Comparison of ENCODE assay signal across 12 cellular contexts in genomic region chr6:90087103-90087833, GRCh38.
DNase-seq lines count a peak whose midpoint lies in the region; ATAC-seq and TF ChIP-seq lines count a peak whose summit lies in the region.
"Had no signal": no experiment of that assay in that cellular context is flagged by ENCODE, and none has a peak within 500 bp of the region (broad histone marks: within the 10 kb centered on the region; RNA-seq: fewer than 3 reads in every experiment).

No MANE protein-coding gene starts in this region.

- H3K36me3 ChIP-seq in breast epithelium (no peaks in the 10 kb centered on the region), hepatocyte (replicated peaks; ENCODE audit: insufficient read depth, low read depth) (no peaks in the 10 kb centered on the region), uterus (no peaks in the 10 kb centered on the region)
- H3K36me3 ChIP-seq: suprapubic skin had no signal

- intact Hi-C loops in MCF 10A (cut with micrococcal nuclease) (loop anchor here (1.0 to 5.0 kb wide), 3 partner anchors 90 to 209 kb away; partner anchors contain the start of gene BACH2), breast epithelium (cut with DNase I; ENCODE audit: low total_unique reads) (no loop called here), uterus (cut with DNase I; ENCODE audit: low total_unique reads) (no loop called here), Right ventricle myocardium superior (cut with DNase I) (no loop called here)

- H2AFZ ChIP-seq in hepatocyte, result no peak overlapping the region

- H3K9me3 Mint-ChIP-seq in MCF 10A (ENCODE audit: unreplicated experiment), result no peaks in the 10 kb centered on the region
- peaks cover 7% of the 10 kb centered on the region for H3K9me3 Mint-ChIP-seq in activated naive CD8-positive, alpha-beta T cell treated with anti-CD3 and anti-CD28 coated beads for 36 hours

- H3K4me3 Mint-ChIP-seq in MCF 10A (ENCODE audit: unreplicated experiment), result peak overlapping the region; percentile 52
- H3K4me3 Mint-ChIP-seq in activated naive CD8-positive, alpha-beta T cell treated with anti-CD3 and anti-CD28 coated beads for 36 hours, result no peak overlapping the region

- peaks cover 6% of the 10 kb centered on the region for H3K36me3 Mint-ChIP-seq in MCF 10A (ENCODE audit: insufficient read depth, unreplicated experiment)
- peaks cover 55% of the 10 kb centered on the region for H3K36me3 Mint-ChIP-seq in activated naive CD8-positive, alpha-beta T cell treated with anti-CD3 and anti-CD28 coated beads for 36 hours

- H3K9me3 ChIP-seq in breast epithelium (no peaks in the 10 kb centered on the region), hepatocyte (ENCODE audit: low read depth) (no peaks in the 10 kb centered on the region), uterus (no peaks in the 10 kb centered on the region)
- H3K9me3 ChIP-seq: spleen, suprapubic skin had no signal

- H3K27me3 ChIP-seq in breast epithelium (no peaks in the 10 kb centered on the region), hepatocyte (no peaks in the 10 kb centered on the region), uterus (no peaks in the 10 kb centered on the region)
- H3K27me3 ChIP-seq: spleen, suprapubic skin had no signal

- H3K9me2 ChIP-seq in hepatocyte (replicated peaks; ENCODE audit: insufficient read depth), result no peaks in the 10 kb centered on the region

- no peak for ATAC-seq in HG03280 (IDR thresholded peaks at IDR 0.05; ENCODE audit: unreplicated experiment)
- ATAC-seq in Right ventricle myocardium superior (ENCODE audit: poor library complexity), result no peak

- H3K4me3 ChIP-seq in breast epithelium (no peak overlapping the region), hepatocyte (no peak overlapping the region), uterus (no peak overlapping the region)
- H3K4me3 ChIP-seq: spleen, suprapubic skin had no signal

- peaks cover 35% of the 10 kb centered on the region for H3K4me1 Mint-ChIP-seq in MCF 10A (ENCODE audit: insufficient read depth, unreplicated experiment)
- peaks cover 75% of the 10 kb centered on the region for H3K4me1 Mint-ChIP-seq in activated naive CD8-positive, alpha-beta T cell treated with anti-CD3 and anti-CD28 coated beads for 36 hours

- CTCF ChIA-PET in MCF 10A (lab: Yijun Ruan, JAX), result interaction anchor here (0.6 to 2.0 kb wide), 9 partner anchors 11 to 333 kb away, joined by 3 to 18 read pairs (median 4); no protein-coding TSS in a partner anchor

- H4K20me1 ChIP-seq in hepatocyte (ENCODE audit: insufficient read depth, poor library complexity, severe bottlenecking), result no peaks in the 10 kb centered on the region

- no peaks in the 10 kb centered on the region for H3K79me2 ChIP-seq in hepatocyte

- H3K27ac Mint-ChIP-seq in MCF 10A (ENCODE audit: low read depth, unreplicated experiment), result peak overlapping the region; percentile 99
- H3K27ac Mint-ChIP-seq in activated naive CD8-positive, alpha-beta T cell treated with anti-CD3 and anti-CD28 coated beads for 36 hours, result peak overlapping the region; percentile 82

- no peak for TF ChIP-seq POLR2A in breast epithelium (IDR thresholded peaks at IDR 0.05)
- no peak for TF ChIP-seq POLR2A in uterus (IDR thresholded peaks at IDR 0.05)

- H3K27ac ChIP-seq in breast epithelium (no peak overlapping the region), hepatocyte (peak overlapping the region; percentile 13), uterus (peak overlapping the region; percentile 30 to 53)
- H3K27ac ChIP-seq: spleen, suprapubic skin had no signal

- WGBS in hepatocyte (ENCODE audit: low lambda C conversion rate, missing lambda C conversion rate), result 81% methylated on average over 5 of the region's 5 CpGs

- no peaks in the 10 kb centered on the region for H3K27me3 Mint-ChIP-seq in MCF 10A (ENCODE audit: insufficient read depth, unreplicated experiment)
- H3K27me3 Mint-ChIP-seq in activated naive CD8-positive, alpha-beta T cell treated with anti-CD3 and anti-CD28 coated beads for 36 hours, result no peaks in the 10 kb centered on the region

- H3K4me2 ChIP-seq in hepatocyte, result no peak overlapping the region

- POLR2A ChIA-PET in MCF 10A (lab: Yijun Ruan, JAX), result interaction anchor here (0.7 to 2.4 kb wide), 15 partner anchors 8 to 258 kb away, joined by 3 to 45 read pairs (median 5); partner anchors contain the start of gene CASP8AP2

- no peak for TF ChIP-seq CTCF in MCF 10A (IDR thresholded peaks at IDR 0.05; ENCODE audit: unreplicated experiment)
- TF ChIP-seq CTCF in breast epithelium (IDR thresholded peaks at IDR 0.05), result no peak
- no peak for TF ChIP-seq CTCF in hepatocyte (IDR thresholded peaks at IDR 0.05; ENCODE audit: poor library complexity)
- TF ChIP-seq CTCF in uterus (IDR thresholded peaks at IDR 0.05), result no peak

- BruUV-seq in MCF 10A (replicated peaks; lab: Mats Ljungman, UMichigan), result TSS peak; percentile 44

- no peaks in the 10 kb centered on the region for H3K4me1 ChIP-seq in breast epithelium
- H3K4me1 ChIP-seq in hepatocyte (ENCODE audit: insufficient read depth), result peaks cover 3% of the 10 kb centered on the region
- no peaks in the 10 kb centered on the region for H3K4me1 ChIP-seq in uterus

- DNase-seq in MCF 10A (ENCODE audit: unreplicated experiment), result peak; percentile 80
- DNase-seq in breast epithelium (ENCODE audit: low spot score in 2 of 2), result no peak
- no peak for DNase-seq in activated naive CD8-positive, alpha-beta T cell treated with anti-CD3 and anti-CD28 coated beads for 36 hours
- DNase-seq in hepatocyte (ENCODE audit: low spot score), result peak; percentile 13
- DNase-seq in uterus, result peak in 1 of 2 donors; percentile 27
- no peak for DNase-seq in Right ventricle myocardium superior
- no peak for DNase-seq in OCI-M2 (lab: John Stamatoyannopoulos, UW; ENCODE audit: unreplicated experiment)
- DNase-seq: NK-92 treated with Interleukin-12 subunit alpha and Interleukin-12 subunit beta, amount 100 ng/mL, for 24 hours; occipital lobe; spleen had no signal

Comparison
In these comparisons a context has a peak if more than half of its experiments do, and no peak if none do; other contexts are left out.
1. DNase-seq: peak in MCF 10A (single experiment) and hepatocyte (single experiment); none in breast epithelium (0 of 2), activated naive CD8-positive, alpha-beta T cell treated with anti-CD3 and anti-CD28 coated beads for 36 hours (single experiment), Right ventricle myocardium superior (single experiment) and OCI-M2 (single experiment).
2. H3K27ac ChIP-seq: peak in hepatocyte (single experiment) and uterus (2 of 2); none in breast epithelium (0 of 2).